In the genomic region with DNA sequence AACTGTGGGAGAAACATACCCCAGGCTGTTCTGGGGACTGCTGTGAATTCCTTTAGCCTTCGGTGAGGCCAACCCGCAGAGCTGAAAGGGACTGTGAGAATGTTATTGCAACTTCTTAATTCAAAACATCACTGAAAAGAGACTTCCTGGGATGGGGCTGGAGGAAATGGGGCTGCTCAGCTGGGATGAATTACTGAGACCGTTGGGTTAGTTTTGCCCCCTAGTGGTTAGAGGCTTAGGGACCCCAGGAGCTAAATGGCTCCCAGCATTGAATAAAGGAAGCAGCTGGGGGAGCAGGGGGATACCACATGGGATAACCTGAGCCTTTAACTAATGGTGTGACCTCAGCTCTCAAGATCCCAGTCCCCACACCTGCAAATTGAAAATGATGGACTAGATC, we compare ENCODE assay signal across 8 cellular contexts.
DNase-seq lines count a peak whose midpoint lies in the region; ATAC-seq and TF ChIP-seq lines count a peak whose summit lies in the region.

No MANE protein-coding gene starts in this region.

- H3K27me3 Mint-ChIP-seq in stimulated activated memory B cell treated with anti-CD40 and anti-IgM and Interleukin-4, amounts not matched to agents 10 μg/mL and 1 μg/mL and 100 μg/mL, for 72 hours, result no peaks in the 10 kb centered on the region

- peaks cover 18% of the 10 kb centered on the region for H3K4me1 Mint-ChIP-seq in stimulated activated memory B cell treated with anti-CD40 and anti-IgM and Interleukin-4, amounts not matched to agents 10 μg/mL and 1 μg/mL and 100 μg/mL, for 72 hours

- TF ChIP-seq CTCF in foreskin fibroblast (IDR thresholded peaks at IDR 0.05; ENCODE audit: low read depth, low read length), result peak; percentile 65

- DNase-seq in Ammon's horn (ENCODE audit: low spot score) (peak; percentile 32), NCI-H82 treated with DMSO at 0.1 percent for 48 hours (lab: John Stamatoyannopoulos, UW; ENCODE audit: unreplicated experiment) (peak; percentile 2), foreskin fibroblast (peak; percentile 4 to 71), MV-4-11 (lab: John Stamatoyannopoulos, UW) (no peak)

- H3K36me3 Mint-ChIP-seq in stimulated activated memory B cell treated with anti-CD40 and anti-IgM and Interleukin-4, amounts not matched to agents 10 μg/mL and 1 μg/mL and 100 μg/mL, for 72 hours, result no peaks in the 10 kb centered on the region

- no peak overlapping the region for H3K4me3 ChIP-seq in foreskin fibroblast (ENCODE audit: low read depth in 1 of 2, low read length in 2 of 2)

- H3K27ac Mint-ChIP-seq in stimulated activated memory B cell treated with anti-CD40 and anti-IgM and Interleukin-4, amounts not matched to agents 10 μg/mL and 1 μg/mL and 100 μg/mL, for 72 hours, result no peak overlapping the region

- no peak overlapping the region for H3K4me3 Mint-ChIP-seq in stimulated activated memory B cell treated with anti-CD40 and anti-IgM and Interleukin-4, amounts not matched to agents 10 μg/mL and 1 μg/mL and 100 μg/mL, for 72 hours

- peak; percentile 79 for ATAC-seq in GM19438 (IDR thresholded peaks at IDR 0.05; ENCODE audit: low read depth, unreplicated experiment)
- no peak for ATAC-seq in stimulated activated memory B cell treated with anti-CD40 and anti-IgM and Interleukin-4, amounts not matched to agents 10 μg/mL and 1 μg/mL and 100 μg/mL, for 72 hours
- no peak for ATAC-seq in GM19324 (IDR thresholded peaks at IDR 0.05; ENCODE audit: low FRiP score, unreplicated experiment)
- no peak for ATAC-seq in GM19452 (IDR thresholded peaks at IDR 0.05; ENCODE audit: unreplicated experiment)

- no peaks in the 10 kb centered on the region for H3K9me3 Mint-ChIP-seq in stimulated activated memory B cell treated with anti-CD40 and anti-IgM and Interleukin-4, amounts not matched to agents 10 μg/mL and 1 μg/mL and 100 μg/mL, for 72 hours
